In the genomic region with DNA sequence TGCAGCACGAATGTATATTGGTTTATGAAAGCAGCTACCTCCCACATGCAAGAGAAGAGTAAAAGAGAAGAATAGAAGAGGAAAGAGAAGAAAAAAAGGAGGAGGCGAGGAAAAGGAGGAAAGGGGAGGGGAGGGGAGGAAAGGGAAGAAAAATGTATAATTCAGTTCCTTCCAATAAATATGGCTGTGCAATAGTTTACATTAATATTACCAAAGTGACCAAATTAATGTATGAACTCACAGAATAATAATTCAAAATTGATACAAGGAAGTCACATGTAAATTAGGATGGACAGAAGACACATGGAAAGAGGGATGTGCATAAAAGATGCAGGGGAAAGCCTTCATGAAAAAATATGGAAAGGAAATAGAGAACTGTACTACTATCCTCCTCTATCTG, we compare ENCODE assay signal across 8 cellular contexts.
"Had no signal": no experiment of that assay in that cellular context is flagged by ENCODE, and none has a peak within 500 bp of the region (broad histone marks: within the 10 kb centered on the region; RNA-seq: fewer than 3 reads in every experiment).

No MANE protein-coding gene starts in this region.

- FAIRE-seq: G401.6, GM12878, GM12891, GM12892, GM18507, GM19239 had no signal

- DNase-seq: GDM1, GF-D8 had no signal

- H3K4me3 ChIP-seq: GM12878 had no signal

- ATAC-seq: GM12878 had no signal
